In genomic region chr10:84375011-84375410, GRCh38 we compare ENCODE assay signal across 9 cellular contexts. TPM values are rescaled to one million over a fixed set of nuclear protein-coding genes. Genes with fewer than 3 reads are reported as not detected.
DNase-seq lines count a peak whose midpoint lies in the region; ATAC-seq and TF ChIP-seq lines count a peak whose summit lies in the region.
"Had no signal": no experiment of that assay in that cellular context is flagged by ENCODE, and none has a peak within 500 bp of the region (broad histone marks: within the 10 kb centered on the region; RNA-seq: fewer than 3 reads in every experiment).

No MANE protein-coding gene starts in this region.

- H3K36me3 Mint-ChIP-seq in progenitor cell of endocrine pancreas (ENCODE audit: insufficient read depth): peaks cover 19% of the 10 kb centered on the region

- DNase-seq in activated CD8-positive, alpha-beta memory T cell treated with anti-CD3 and anti-CD28 coated beads, Interleukin-2, amount 50 U/mL, for 4 hours: peak; percentile 29
- no peak for DNase-seq in activated CD8-positive, alpha-beta memory T cell treated with anti-CD3 and anti-CD28 coated beads for 24 hours
- DNase-seq in NCI-H146 (lab: John Stamatoyannopoulos, UW) (peak; percentile 50), fibroblast of the aortic adventitia (ENCODE audit: low read depth) (peak; percentile 81), progenitor cell of endocrine pancreas (ENCODE audit: low spot score, unreplicated experiment) (peak; percentile 21)
- DNase-seq in NK-92 treated with Interleukin-12 subunit alpha and Interleukin-12 subunit beta, amount 100 ng/mL, for 24 hours (lab: John Stamatoyannopoulos, UW): no peak

- peaks cover 6% of the 10 kb centered on the region for H3K4me1 Mint-ChIP-seq in progenitor cell of endocrine pancreas (ENCODE audit: low read depth)

- no peak overlapping the region for H3K27ac ChIP-seq in VCaP

- no peaks in the 10 kb centered on the region for H3K27me3 Mint-ChIP-seq in progenitor cell of endocrine pancreas
- H3K27me3 Mint-ChIP-seq: dendritic cell treated with granulocyte-macrophage colony-stimulating factor and Interleukin-4, amounts not matched to agents 40 ng/mL and 50 ng/mL, for 4 days had no signal

- ATAC-seq in GM21526 (IDR thresholded peaks at IDR 0.05; ENCODE audit: low FRiP score, unreplicated experiment): peak; percentile 64

- no peaks in the 10 kb centered on the region for H3K9me3 Mint-ChIP-seq in progenitor cell of endocrine pancreas (ENCODE audit: low read depth)
- H3K9me3 Mint-ChIP-seq: dendritic cell treated with granulocyte-macrophage colony-stimulating factor and Interleukin-4, amounts not matched to agents 40 ng/mL and 50 ng/mL, for 4 days had no signal

- no peak overlapping the region for H3K4me3 Mint-ChIP-seq in progenitor cell of endocrine pancreas (ENCODE audit: low read depth)
- H3K4me3 Mint-ChIP-seq: dendritic cell treated with granulocyte-macrophage colony-stimulating factor and Interleukin-4, amounts not matched to agents 40 ng/mL and 50 ng/mL, for 4 days had no signal

- TF ChIP-seq CTCF in VCaP (conservative IDR thresholded peaks at IDR 0.05) (peak; percentile 85), fibroblast of the aortic adventitia (IDR thresholded peaks at IDR 0.05; ENCODE audit: insufficient read depth, low read length) (peak; percentile 69), progenitor cell of endocrine pancreas (IDR thresholded peaks at IDR 0.05; ENCODE audit: unreplicated experiment) (peak; percentile 82)

- no peak overlapping the region for H3K4me3 ChIP-seq in fibroblast of the aortic adventitia (ENCODE audit: low read depth, low read length)

- peak overlapping the region; percentile 69 for H3K27ac Mint-ChIP-seq in progenitor cell of endocrine pancreas
- H3K27ac Mint-ChIP-seq: dendritic cell treated with granulocyte-macrophage colony-stimulating factor and Interleukin-4, amounts not matched to agents 40 ng/mL and 50 ng/mL, for 4 days had no signal

RNA-seq across cellular contexts. Expression of gene CCSER2, which starts 46.6 kb away (rescaled TPM):
- total RNA-seq in fibroblast of the aortic adventitia (ENCODE audit: low replicate concordance): 40.8 and 49.6 TPM in 2 replicates
- total RNA-seq in progenitor cell of endocrine pancreas: 44.9 and 49.6 TPM in 2 replicates

Comparison
In these comparisons a context has a peak if more than half of its experiments do, and no peak if none do; other contexts are left out.
1. DNase-seq: peak in activated CD8-positive, alpha-beta memory T cell treated with anti-CD3 and anti-CD28 coated beads, Interleukin-2, amount 50 U/mL, for 4 hours (single experiment), NCI-H146 (single experiment), fibroblast of the aortic adventitia (single experiment) and progenitor cell of endocrine pancreas (single experiment); none in activated CD8-positive, alpha-beta memory T cell treated with anti-CD3 and anti-CD28 coated beads for 24 hours (single experiment) and NK-92 treated with Interleukin-12 subunit alpha and Interleukin-12 subunit beta, amount 100 ng/mL, for 24 hours (single experiment).
2. Peak in every context shown above with its lines, with median percentiles within 50 percentile points of each other: CTCF ChIP-seq.